In the genomic region with DNA sequence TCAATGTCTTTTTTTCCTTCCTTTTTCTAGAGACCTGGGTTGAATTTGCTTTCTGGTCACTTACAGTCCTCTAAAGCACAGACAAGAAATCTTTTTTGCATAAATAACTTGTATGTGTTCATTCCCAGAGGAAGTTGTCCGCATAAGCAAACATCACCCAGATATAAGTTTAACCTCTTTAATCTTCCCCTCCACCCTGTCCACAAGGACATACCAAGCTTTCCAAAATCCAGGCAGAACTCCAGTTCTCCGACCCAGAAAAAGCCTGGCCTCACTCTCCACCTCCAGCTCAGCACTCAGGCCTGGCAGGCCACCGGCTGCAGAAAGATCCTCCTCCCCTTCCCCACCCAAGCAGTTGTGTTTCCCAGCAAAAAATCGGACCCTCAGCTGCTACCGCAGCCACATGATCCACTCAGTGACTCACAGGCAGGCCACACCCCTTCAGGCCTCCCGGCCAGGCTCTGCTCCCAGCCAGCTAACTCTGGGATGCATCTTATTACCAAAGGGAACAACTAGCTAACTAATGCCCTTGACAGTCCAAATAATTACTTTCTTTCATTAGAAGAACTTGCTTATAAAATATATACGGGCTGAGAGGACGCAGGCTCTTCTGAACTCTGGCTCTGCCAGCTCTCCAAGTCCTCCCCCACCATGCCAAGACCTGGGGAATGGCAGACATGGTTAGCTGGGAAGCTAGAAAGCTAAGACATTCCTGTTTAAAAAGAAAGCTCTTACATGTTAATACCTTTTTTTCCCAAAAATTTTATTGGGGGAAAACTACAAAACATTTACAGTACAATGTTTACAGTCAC, we compare ENCODE assay signal across 1 cellular context.
TF ChIP-seq lines count a peak whose summit lies in the region.

No MANE protein-coding gene starts in this region.

TF ChIP-seq in HepG2, 621 proteins besides CTCF, POLR2A, EP300 and RAD21 (continued from another document and continues in another):
- TF ChIP-seq, protein P1, sequence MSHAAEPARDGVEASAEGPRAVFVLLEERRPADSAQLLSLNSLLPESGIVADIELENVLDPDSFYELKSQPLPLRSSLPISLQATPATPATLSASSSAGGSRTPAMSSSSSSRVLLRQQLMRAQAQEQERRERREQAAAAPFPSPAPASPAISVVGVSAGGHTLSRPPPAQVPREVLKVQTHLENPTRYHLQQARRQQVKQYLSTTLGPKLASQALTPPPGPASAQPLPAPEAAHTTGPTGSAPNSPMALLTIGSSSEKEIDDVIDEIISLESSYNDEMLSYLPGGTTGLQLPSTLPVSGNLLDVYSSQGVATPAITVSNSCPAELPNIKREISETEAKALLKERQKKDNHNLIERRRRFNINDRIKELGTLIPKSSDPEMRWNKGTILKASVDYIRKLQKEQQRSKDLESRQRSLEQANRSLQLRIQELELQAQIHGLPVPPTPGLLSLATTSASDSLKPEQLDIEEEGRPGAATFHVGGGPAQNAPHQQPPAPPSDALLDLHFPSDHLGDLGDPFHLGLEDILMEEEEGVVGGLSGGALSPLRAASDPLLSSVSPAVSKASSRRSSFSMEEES (CRISPR knock-in tag; IDR thresholded peaks at IDR 0.05), result peak; percentile 97
- TF ChIP-seq, protein P2, sequence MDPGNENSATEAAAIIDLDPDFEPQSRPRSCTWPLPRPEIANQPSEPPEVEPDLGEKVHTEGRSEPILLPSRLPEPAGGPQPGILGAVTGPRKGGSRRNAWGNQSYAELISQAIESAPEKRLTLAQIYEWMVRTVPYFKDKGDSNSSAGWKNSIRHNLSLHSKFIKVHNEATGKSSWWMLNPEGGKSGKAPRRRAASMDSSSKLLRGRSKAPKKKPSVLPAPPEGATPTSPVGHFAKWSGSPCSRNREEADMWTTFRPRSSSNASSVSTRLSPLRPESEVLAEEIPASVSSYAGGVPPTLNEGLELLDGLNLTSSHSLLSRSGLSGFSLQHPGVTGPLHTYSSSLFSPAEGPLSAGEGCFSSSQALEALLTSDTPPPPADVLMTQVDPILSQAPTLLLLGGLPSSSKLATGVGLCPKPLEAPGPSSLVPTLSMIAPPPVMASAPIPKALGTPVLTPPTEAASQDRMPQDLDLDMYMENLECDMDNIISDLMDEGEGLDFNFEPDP (CRISPR knock-in tag; conservative IDR thresholded peaks at IDR 0.05), result 0 out of 2 replicates have a peak, but pooled peaks have one; percentile 75
- TF ChIP-seq, protein P3, sequence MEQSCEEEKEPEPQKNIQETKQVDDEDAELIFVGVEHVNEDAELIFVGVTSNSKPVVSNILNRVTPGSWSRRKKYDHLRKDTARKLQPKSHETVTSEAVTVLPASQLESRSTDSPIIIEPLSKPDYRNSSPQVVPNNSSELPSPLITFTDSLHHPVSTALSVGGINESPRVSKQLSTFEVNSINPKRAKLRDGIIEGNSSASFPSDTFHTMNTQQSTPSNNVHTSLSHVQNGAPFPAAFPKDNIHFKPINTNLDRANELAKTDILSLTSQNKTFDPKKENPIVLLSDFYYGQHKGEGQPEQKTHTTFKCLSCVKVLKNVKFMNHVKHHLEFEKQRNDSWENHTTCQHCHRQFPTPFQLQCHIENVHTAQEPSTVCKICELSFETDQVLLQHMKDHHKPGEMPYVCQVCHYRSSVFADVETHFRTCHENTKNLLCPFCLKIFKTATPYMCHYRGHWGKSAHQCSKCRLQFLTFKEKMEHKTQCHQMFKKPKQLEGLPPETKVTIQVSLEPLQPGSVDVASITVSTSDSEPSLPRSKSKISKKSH (CRISPR knock-in tag; IDR thresholded peaks at IDR 0.05; ENCODE audit: borderline replicate concordance), result peak; percentile 47; the same call in 1 of the 2 replicates
- peak; percentile 49 for TF ChIP-seq PHF21A (CRISPR knock-in tag; IDR thresholded peaks at IDR 0.05)
- TF ChIP-seq ZNF337 (CRISPR knock-in tag; IDR thresholded peaks at IDR 0.05; ENCODE audit: borderline replicate concordance, low read depth), result peak; percentile 92; the same call in 1 of the 2 replicates
- TF ChIP-seq NR2F6 (IDR thresholded peaks at IDR 0.05), result 0 out of 2 replicates have a peak, but pooled peaks have one; percentile 11
- peak; percentile 50; the same call in 1 of the 2 replicates for TF ChIP-seq NR2F6 (CRISPR knock-in tag; IDR thresholded peaks at IDR 0.05)
- 0 out of 2 replicates have a peak, but pooled peaks have one; percentile 83 for TF ChIP-seq NCOA1 (CRISPR knock-in tag; IDR thresholded peaks at IDR 0.05)
- TF ChIP-seq NONO (IDR thresholded peaks at IDR 0.05), result no peak
- peak; percentile 58 for TF ChIP-seq NONO (CRISPR knock-in tag; conservative IDR thresholded peaks at IDR 0.05)
- TF ChIP-seq, protein P4, sequence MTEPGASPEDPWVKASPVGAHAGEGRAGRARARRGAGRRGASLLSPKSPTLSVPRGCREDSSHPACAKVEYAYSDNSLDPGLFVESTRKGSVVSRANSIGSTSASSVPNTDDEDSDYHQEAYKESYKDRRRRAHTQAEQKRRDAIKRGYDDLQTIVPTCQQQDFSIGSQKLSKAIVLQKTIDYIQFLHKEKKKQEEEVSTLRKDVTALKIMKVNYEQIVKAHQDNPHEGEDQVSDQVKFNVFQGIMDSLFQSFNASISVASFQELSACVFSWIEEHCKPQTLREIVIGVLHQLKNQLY (CRISPR knock-in tag; IDR thresholded peaks at IDR 0.05), result peak; percentile 73; the same call in 1 of the 2 replicates
- TF ChIP-seq, protein P5, sequence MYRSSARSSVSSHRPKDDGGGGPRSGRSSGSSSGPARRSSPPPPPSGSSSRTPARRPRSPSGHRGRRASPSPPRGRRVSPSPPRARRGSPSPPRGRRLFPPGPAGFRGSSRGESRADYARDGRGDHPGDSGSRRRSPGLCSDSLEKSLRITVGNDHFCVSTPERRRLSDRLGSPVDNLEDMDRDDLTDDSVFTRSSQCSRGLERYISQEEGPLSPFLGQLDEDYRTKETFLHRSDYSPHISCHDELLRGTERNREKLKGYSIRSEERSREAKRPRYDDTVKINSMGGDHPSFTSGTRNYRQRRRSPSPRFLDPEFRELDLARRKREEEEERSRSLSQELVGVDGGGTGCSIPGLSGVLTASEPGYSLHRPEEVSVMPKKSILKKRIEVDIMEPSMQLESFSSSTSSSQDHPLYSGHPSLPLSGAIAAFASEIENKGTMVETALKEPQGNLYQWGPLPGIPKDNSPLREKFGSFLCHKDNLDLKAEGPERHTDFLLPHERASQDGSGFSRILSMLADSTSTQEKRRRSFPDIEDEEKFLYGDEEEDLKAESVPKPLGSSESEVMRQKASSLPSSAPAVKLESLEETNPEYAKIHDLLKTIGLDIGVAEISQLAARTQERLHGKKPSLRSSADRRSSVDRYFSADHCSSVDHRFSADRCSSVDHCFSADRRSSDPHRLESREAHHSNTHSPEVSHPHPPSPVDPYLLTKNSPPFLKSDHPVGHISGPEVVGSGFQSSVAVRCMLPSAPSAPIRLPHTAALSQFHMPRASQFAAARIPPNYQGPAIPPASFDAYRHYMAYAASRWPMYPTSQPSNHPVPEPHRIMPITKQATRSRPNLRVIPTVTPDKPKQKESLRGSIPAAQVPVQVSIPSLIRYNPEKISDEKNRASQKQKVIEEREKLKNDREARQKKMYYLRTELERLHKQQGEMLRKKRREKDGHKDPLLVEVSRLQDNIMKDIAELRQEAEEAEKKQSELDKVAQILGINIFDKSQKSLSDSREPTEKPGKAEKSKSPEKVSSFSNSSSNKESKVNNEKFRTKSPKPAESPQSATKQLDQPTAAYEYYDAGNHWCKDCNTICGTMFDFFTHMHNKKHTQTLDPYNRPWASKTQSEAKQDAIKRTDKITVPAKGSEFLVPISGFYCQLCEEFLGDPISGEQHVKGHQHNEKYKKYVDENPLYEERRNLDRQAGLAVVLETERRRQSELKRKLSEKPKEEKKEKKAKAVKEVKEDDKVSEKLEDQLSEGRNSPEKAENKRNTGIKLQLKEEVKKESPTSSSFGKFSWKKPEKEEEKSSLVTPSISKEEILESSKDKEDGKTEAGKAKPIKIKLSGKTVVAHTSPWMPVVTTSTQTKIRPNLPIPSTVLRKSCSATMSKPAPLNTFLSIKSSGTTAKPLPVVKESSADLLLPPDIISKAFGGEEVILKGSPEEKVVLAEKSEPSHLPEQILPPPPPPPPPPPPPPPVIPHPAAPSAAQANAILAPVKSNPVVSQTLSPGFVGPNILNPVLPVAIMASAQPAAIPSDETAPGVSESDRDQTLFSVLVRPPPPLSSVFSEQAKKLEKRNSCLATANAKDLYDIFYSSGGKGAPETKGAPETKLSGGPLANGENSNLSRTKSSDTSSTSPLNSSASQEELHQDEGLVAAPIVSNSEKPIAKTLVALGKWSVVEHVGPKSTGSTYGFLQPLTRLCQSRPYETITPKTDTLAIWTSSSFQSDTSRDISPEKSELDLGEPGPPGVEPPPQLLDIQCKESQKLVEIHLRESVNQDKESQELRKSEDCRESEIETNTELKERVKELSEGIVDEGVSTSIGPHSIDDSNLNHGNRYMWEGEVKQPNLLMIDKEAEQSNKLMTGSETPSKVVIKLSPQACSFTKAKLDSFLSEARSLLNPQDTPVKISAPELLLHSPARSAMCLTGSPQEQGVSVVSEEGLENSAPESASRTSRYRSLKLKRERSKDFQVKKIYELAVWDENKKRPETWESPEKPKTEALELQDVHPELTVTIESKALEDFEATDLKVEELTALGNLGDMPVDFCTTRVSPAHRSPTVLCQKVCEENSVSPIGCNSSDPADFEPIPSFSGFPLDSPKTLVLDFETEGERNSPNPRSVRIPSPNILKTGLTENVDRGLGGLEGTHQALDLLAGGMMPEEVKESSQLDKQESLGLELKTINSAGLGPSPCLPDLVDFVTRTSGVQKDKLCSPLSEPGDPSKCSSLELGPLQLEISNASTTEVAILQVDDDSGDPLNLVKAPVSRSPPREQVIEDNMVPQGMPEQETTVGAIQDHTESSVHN (CRISPR knock-in tag; IDR thresholded peaks at IDR 0.05), result 0 out of 2 replicates have a peak, but pooled peaks have one; percentile 78
- TF ChIP-seq NFYB (CRISPR knock-in tag; IDR thresholded peaks at IDR 0.05), result peak; percentile 38; the same call in 1 of the 2 replicates
- peak; percentile 94 for TF ChIP-seq KDM2A (CRISPR knock-in tag; IDR thresholded peaks at IDR 0.05; ENCODE audit: borderline replicate concordance, low read depth)
- TF ChIP-seq RFX3 (CRISPR knock-in tag; IDR thresholded peaks at IDR 0.05), result no peak
- 0 out of 2 replicates have a peak, but pooled peaks have one; percentile 28 for TF ChIP-seq TSC22D2 (CRISPR knock-in tag; IDR thresholded peaks at IDR 0.05; ENCODE audit: borderline replicate concordance)
- peak; percentile 62; the same call in 1 of the 2 replicates for TF ChIP-seq YEATS2 (CRISPR knock-in tag; IDR thresholded peaks at IDR 0.05; ENCODE audit: borderline replicate concordance)
- TF ChIP-seq, protein P6, sequence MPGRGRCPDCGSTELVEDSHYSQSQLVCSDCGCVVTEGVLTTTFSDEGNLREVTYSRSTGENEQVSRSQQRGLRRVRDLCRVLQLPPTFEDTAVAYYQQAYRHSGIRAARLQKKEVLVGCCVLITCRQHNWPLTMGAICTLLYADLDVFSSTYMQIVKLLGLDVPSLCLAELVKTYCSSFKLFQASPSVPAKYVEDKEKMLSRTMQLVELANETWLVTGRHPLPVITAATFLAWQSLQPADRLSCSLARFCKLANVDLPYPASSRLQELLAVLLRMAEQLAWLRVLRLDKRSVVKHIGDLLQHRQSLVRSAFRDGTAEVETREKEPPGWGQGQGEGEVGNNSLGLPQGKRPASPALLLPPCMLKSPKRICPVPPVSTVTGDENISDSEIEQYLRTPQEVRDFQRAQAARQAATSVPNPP (CRISPR knock-in tag; IDR thresholded peaks at IDR 0.05), result peak; percentile 14; the same call in 1 of the 2 replicates
- TF ChIP-seq ISL2 (CRISPR knock-in tag; IDR thresholded peaks at IDR 0.05), result peak; percentile 67; the same call in 1 of the 2 replicates
- peak; percentile 80 for TF ChIP-seq PITX1 (CRISPR knock-in tag; IDR thresholded peaks at IDR 0.05)
- no peak for TF ChIP-seq CEBPB (IDR thresholded peaks at IDR 0.05; ENCODE audit: borderline replicate concordance, low read depth, low read length)
- TF ChIP-seq ZNF350 (CRISPR knock-in tag; IDR thresholded peaks at IDR 0.05; ENCODE audit: borderline replicate concordance, low read depth), result peak; percentile 25; the same call in 1 of the 2 replicates
- TF ChIP-seq, protein P7, sequence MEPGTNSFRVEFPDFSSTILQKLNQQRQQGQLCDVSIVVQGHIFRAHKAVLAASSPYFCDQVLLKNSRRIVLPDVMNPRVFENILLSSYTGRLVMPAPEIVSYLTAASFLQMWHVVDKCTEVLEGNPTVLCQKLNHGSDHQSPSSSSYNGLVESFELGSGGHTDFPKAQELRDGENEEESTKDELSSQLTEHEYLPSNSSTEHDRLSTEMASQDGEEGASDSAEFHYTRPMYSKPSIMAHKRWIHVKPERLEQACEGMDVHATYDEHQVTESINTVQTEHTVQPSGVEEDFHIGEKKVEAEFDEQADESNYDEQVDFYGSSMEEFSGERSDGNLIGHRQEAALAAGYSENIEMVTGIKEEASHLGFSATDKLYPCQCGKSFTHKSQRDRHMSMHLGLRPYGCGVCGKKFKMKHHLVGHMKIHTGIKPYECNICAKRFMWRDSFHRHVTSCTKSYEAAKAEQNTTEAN (CRISPR knock-in tag; conservative IDR thresholded peaks at IDR 0.05), result peak; percentile 75; the same call in 1 of the 2 replicates
- TF ChIP-seq, protein P8, sequence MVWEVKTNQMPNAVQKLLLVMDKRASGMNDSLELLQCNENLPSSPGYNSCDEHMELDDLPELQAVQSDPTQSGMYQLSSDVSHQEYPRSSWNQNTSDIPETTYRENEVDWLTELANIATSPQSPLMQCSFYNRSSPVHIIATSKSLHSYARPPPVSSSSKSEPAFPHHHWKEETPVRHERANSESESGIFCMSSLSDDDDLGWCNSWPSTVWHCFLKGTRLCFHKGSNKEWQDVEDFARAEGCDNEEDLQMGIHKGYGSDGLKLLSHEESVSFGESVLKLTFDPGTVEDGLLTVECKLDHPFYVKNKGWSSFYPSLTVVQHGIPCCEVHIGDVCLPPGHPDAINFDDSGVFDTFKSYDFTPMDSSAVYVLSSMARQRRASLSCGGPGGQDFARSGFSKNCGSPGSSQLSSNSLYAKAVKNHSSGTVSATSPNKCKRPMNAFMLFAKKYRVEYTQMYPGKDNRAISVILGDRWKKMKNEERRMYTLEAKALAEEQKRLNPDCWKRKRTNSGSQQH (CRISPR knock-in tag; IDR thresholded peaks at IDR 0.05; ENCODE audit: low read depth), result peak; percentile 89; the same call in 1 of the 2 replicates
- TF ChIP-seq, protein P9, sequence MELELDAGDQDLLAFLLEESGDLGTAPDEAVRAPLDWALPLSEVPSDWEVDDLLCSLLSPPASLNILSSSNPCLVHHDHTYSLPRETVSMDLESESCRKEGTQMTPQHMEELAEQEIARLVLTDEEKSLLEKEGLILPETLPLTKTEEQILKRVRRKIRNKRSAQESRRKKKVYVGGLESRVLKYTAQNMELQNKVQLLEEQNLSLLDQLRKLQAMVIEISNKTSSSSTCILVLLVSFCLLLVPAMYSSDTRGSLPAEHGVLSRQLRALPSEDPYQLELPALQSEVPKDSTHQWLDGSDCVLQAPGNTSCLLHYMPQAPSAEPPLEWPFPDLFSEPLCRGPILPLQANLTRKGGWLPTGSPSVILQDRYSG (CRISPR knock-in tag; IDR thresholded peaks at IDR 0.05), result no peak
